Comparison of ENCODE assay signal across 8 cellular contexts in genomic region chr1:8660455-8660854, GRCh38.
DNase-seq lines count a peak whose midpoint lies in the region; ATAC-seq and TF ChIP-seq lines count a peak whose summit lies in the region.

No MANE protein-coding gene starts in this region.

- H3K4me1 ChIP-seq in HEK293 (ENCODE audit: control insufficient read depth, insufficient read depth, low read length) (peaks cover 22% of the 10 kb centered on the region), ascending aorta (peaks cover 15 to 32% of the 10 kb centered on the region in 2 donors)

- no peak overlapping the region for H3K4me3 ChIP-seq in HEK293 (ENCODE audit: low read depth, low read length)
- peak overlapping the region in 1 of 2 donors; percentile 9 for H3K4me3 ChIP-seq in ascending aorta

- peaks cover 9% of the 10 kb centered on the region for H3K36me3 Mint-ChIP-seq in stimulated activated effector memory CD8-positive, alpha-beta T cell treated with anti-CD3 and anti-CD28 coated beads, Interleukin-12 subunit alpha, Interleukin-12 subunit beta, amount 100 ng/mL, for 72 hours
- peaks cover 10% of the 10 kb centered on the region for H3K36me3 Mint-ChIP-seq in activated T-helper 17 cell treated with anti-CD3 and anti-CD28 coated beads, Interleukin-2, amount 50 U/mL, for 72 hours (ENCODE audit: low read depth)

- H3K27me3 ChIP-seq in ascending aorta = no peaks in the 10 kb centered on the region

- H3K27ac ChIP-seq in HEK293 (ENCODE audit: extremely low read depth, low read depth, low read length) = peak overlapping the region; percentile 76; the same call in 1 of the 2 replicates
- H3K27ac ChIP-seq in ascending aorta = peak overlapping the region; percentile 89 to 95

- no peaks in the 10 kb centered on the region for H3K9me3 Mint-ChIP-seq in stimulated activated effector memory CD8-positive, alpha-beta T cell treated with anti-CD3 and anti-CD28 coated beads, Interleukin-12 subunit alpha, Interleukin-12 subunit beta, amount 100 ng/mL, for 72 hours
- H3K9me3 Mint-ChIP-seq in activated T-helper 17 cell treated with anti-CD3 and anti-CD28 coated beads, Interleukin-2, amount 50 U/mL, for 72 hours = no peaks in the 10 kb centered on the region

- H3K9me3 ChIP-seq in HEK293 (ENCODE audit: control insufficient read depth, insufficient read depth, low read depth, low read length) = no peaks in the 10 kb centered on the region
- no peaks in the 10 kb centered on the region for H3K9me3 ChIP-seq in ascending aorta

- intact Hi-C loops in ascending aorta (cut with DNase I) = loop anchor here (1.0 kb wide), 1 partner anchor 43 kb away; no protein-coding TSS in a partner anchor

- H3K36me3 ChIP-seq in HEK293 (ENCODE audit: control insufficient read depth in 2 of 2, insufficient read depth in 1 of 2, low read length in 2 of 2) (peaks cover 0 to 6% of the 10 kb centered on the region in 2 experiments; a peak in 1 of 3 replicates), ascending aorta (no peaks in the 10 kb centered on the region)

- peaks cover 7% of the 10 kb centered on the region for H3K4me1 Mint-ChIP-seq in stimulated activated effector memory CD8-positive, alpha-beta T cell treated with anti-CD3 and anti-CD28 coated beads, Interleukin-12 subunit alpha, Interleukin-12 subunit beta, amount 100 ng/mL, for 72 hours
- peaks cover 6% of the 10 kb centered on the region for H3K4me1 Mint-ChIP-seq in activated T-helper 17 cell treated with anti-CD3 and anti-CD28 coated beads, Interleukin-2, amount 50 U/mL, for 72 hours

- no peaks in the 10 kb centered on the region for H3K27me3 Mint-ChIP-seq in activated T-helper 17 cell treated with anti-CD3 and anti-CD28 coated beads, Interleukin-2, amount 50 U/mL, for 72 hours

- CTCF ChIA-PET in HEK293 (lab: Yijun Ruan, JAX) = interaction anchor here (0.5 to 1.2 kb wide), 7 partner anchors 9 to 685 kb away, joined by 3 to 7 read pairs (median 3); no protein-coding TSS in a partner anchor

- H3K4me3 Mint-ChIP-seq in stimulated activated effector memory CD8-positive, alpha-beta T cell treated with anti-CD3 and anti-CD28 coated beads, Interleukin-12 subunit alpha, Interleukin-12 subunit beta, amount 100 ng/mL, for 72 hours = no peak overlapping the region
- no peak overlapping the region for H3K4me3 Mint-ChIP-seq in activated T-helper 17 cell treated with anti-CD3 and anti-CD28 coated beads, Interleukin-2, amount 50 U/mL, for 72 hours

- ATAC-seq in GM18520 (IDR thresholded peaks at IDR 0.05; ENCODE audit: unreplicated experiment) = no peak
- ATAC-seq in stimulated activated effector memory CD8-positive, alpha-beta T cell treated with anti-CD3 and anti-CD28 coated beads, Interleukin-12 subunit alpha, Interleukin-12 subunit beta, amount 100 ng/mL, for 72 hours = no peak
- ATAC-seq in activated T-helper 17 cell treated with anti-CD3 and anti-CD28 coated beads, Interleukin-2, amount 50 U/mL, for 72 hours (replicated peaks) = no peak

- no peak overlapping the region for H3K27ac Mint-ChIP-seq in stimulated activated effector memory CD8-positive, alpha-beta T cell treated with anti-CD3 and anti-CD28 coated beads, Interleukin-12 subunit alpha, Interleukin-12 subunit beta, amount 100 ng/mL, for 72 hours
- H3K27ac Mint-ChIP-seq in activated T-helper 17 cell treated with anti-CD3 and anti-CD28 coated beads, Interleukin-2, amount 50 U/mL, for 72 hours = no peak overlapping the region

- POLR2A ChIA-PET in HEK293 (lab: Yijun Ruan, JAX) = interaction anchor here (0.9 to 1.0 kb wide), 2 partner anchors 34 to 89 kb away, joined by 3 read pairs; no protein-coding TSS in a partner anchor

- DNase-seq in ascending aorta (ENCODE audit: low spot score in 2 of 2) (peak in 1 of 2 donors; percentile 84), iris pigment epithelial cell (ENCODE audit: low read depth) (peak; percentile 93), stromal cell of bone marrow (ENCODE audit: low read depth) (peak; percentile 92)
- no peak for DNase-seq in stimulated activated effector memory CD8-positive, alpha-beta T cell treated with anti-CD3 and anti-CD28 coated beads, Interleukin-12 subunit alpha, Interleukin-12 subunit beta, amount 100 ng/mL, for 72 hours (ENCODE audit: low spot score in 2 of 2)
- no peak for DNase-seq in activated CD4-positive, alpha-beta T cell treated with anti-CD3 and anti-CD28 coated beads for 48 hours

- TF ChIP-seq CTCF in HEK293 (tag by site-specific recombination; IDR thresholded peaks at IDR 0.05) (no peak), ascending aorta (IDR thresholded peaks at IDR 0.05) (no peak)

TF ChIP-seq in HEK293, 187 proteins besides CTCF, POLR2A, EP300 and RAD21:
- TF ChIP-seq ZNF830 (tag by site-specific recombination; IDR thresholded peaks at IDR 0.05; ENCODE audit: low read depth) (no peak), ZNF140 (tag by site-specific recombination; IDR thresholded peaks at IDR 0.05) (no peak), ZNF521 (tag by site-specific recombination; IDR thresholded peaks at IDR 0.05) (no peak), ZBTB21 (tag by site-specific recombination; IDR thresholded peaks at IDR 0.05) (no peak), KLF1 (tag by site-specific recombination; IDR thresholded peaks at IDR 0.05) (no peak), ZNF600 (tag by site-specific recombination; IDR thresholded peaks at IDR 0.05) (peak; percentile 79), OSR2 (tag by site-specific recombination; IDR thresholded peaks at IDR 0.05) (no peak), PRDM6 (tag by site-specific recombination; IDR thresholded peaks at IDR 0.05) (peak; percentile 49; the same call in 1 of the 2 replicates), ZBTB8A (tag by site-specific recombination; IDR thresholded peaks at IDR 0.05) (no peak), ZBTB48 (tag by site-specific recombination; IDR thresholded peaks at IDR 0.05) (no peak), ZSCAN5A (tag by site-specific recombination; IDR thresholded peaks at IDR 0.05) (no peak), ZNF488 (tag by site-specific recombination; IDR thresholded peaks at IDR 0.05) (no peak), SP7 (tag by site-specific recombination; IDR thresholded peaks at IDR 0.05) (0 out of 2 replicates have a peak, but pooled peaks have one; percentile 11), ZBTB17 (tag by site-specific recombination; IDR thresholded peaks at IDR 0.05) (peak; percentile 74), RBAK (tag by site-specific recombination; IDR thresholded peaks at IDR 0.05) (no peak), ZSCAN23 (tag by site-specific recombination; IDR thresholded peaks at IDR 0.05) (no peak), ZNF585B (tag by site-specific recombination; IDR thresholded peaks at IDR 0.05) (no peak), ZNF707 (tag by site-specific recombination; IDR thresholded peaks at IDR 0.05) (no peak)

Comparison
In these comparisons a context has a peak if more than half of its experiments do, and no peak if none do; other contexts are left out.
1. DNase-seq: peak in iris pigment epithelial cell (single experiment) and stromal cell of bone marrow (single experiment); none in stimulated activated effector memory CD8-positive, alpha-beta T cell treated with anti-CD3 and anti-CD28 coated beads, Interleukin-12 subunit alpha, Interleukin-12 subunit beta, amount 100 ng/mL, for 72 hours (0 of 2) and activated CD4-positive, alpha-beta T cell treated with anti-CD3 and anti-CD28 coated beads for 48 hours (single experiment).